23 cellular contexts compared by ENCODE assay signal in genomic region chr7:94179466-94179865, GRCh38.
"Had no signal": no experiment of that assay in that cellular context is flagged by ENCODE, and none has a peak within 500 bp of the region (broad histone marks: within the 10 kb centered on the region; RNA-seq: fewer than 3 reads in every experiment).

No MANE protein-coding gene starts in this region.

- H3K36me3 ChIP-seq: brain microvascular endothelial cell had no signal

- H3K27ac ChIP-seq: brain microvascular endothelial cell had no signal

- DNase-seq: activated B cell treated with CpG ODN at 0.5 μM for 24 hours; activated CD4-positive, alpha-beta T cell treated with anti-CD3 and anti-CD28 coated beads for 1 hour; activated CD4-positive, alpha-beta T cell treated with anti-CD3 and anti-CD28 coated beads, Interleukin-2, amount 10 ng/mL, durations not matched to agents 24 days and 14 days; activated CD4-positive, alpha-beta T cell treated with anti-CD3 and anti-CD28 coated beads, Interleukin-2, amount 50 U/mL, for 48 hours; activated CD8-positive, alpha-beta memory T cell treated with anti-CD3 and anti-CD28 coated beads, Interleukin-2, amount 10 ng/mL, durations not matched to agents 7 days and 5 days; activated effector memory CD4-positive, alpha-beta T cell treated with anti-CD3 and anti-CD28 coated beads, Interleukin-2, amount 50 U/mL, for 16 hours; activated naive CD4-positive, alpha-beta T cell treated with Interleukin-2 at 50 U/mL for 16 hours; activated naive CD8-positive, alpha-beta T cell treated with anti-CD3 and anti-CD28 coated beads, Interleukin-2, amount 50 U/mL, for 24 hours; activated T-cell treated with anti-CD3 and anti-CD28 coated beads, Interleukin-2, amount 50 U/mL, for 4 hours; amniotic stem cell; brain microvascular endothelial cell; Karpas-422; NCI-H1105 treated with DMSO at 0.1 percent for 48 hours; NCI-H1436 treated with DMSO at 0.1 percent for 48 hours; NCI-H187; NCI-H2081; NCI-H510A treated with DMSO at 0.1 percent for 48 hours; PC-3; SHP77 treated with DMSO at 0.1 percent for 48 hours; T-helper 17 cell; T-helper 9 cell had no signal

- FAIRE-seq: K562, RCC 7860 had no signal

- H3K27me3 ChIP-seq: brain microvascular endothelial cell had no signal

- H3K4me3 ChIP-seq: K562 had no signal
